Comparison of ENCODE assay signal across 15 cellular contexts in genomic region chr3:48409291-48410201, GRCh38. TPM values are rescaled to one million over a fixed set of nuclear protein-coding genes. Genes with fewer than 3 reads are reported as not detected.
DNase-seq lines count a peak whose midpoint lies in the region; ATAC-seq and TF ChIP-seq lines count a peak whose summit lies in the region.
"Had no signal": no experiment of that assay in that cellular context is flagged by ENCODE, and none has a peak within 500 bp of the region (broad histone marks: within the 10 kb centered on the region; RNA-seq: fewer than 3 reads in every experiment).

No MANE protein-coding gene starts in this region.

- H3K27me3 Mint-ChIP-seq in activated naive CD8-positive, alpha-beta T cell treated with anti-CD3 and anti-CD28 coated beads, Interleukin-2, amount 10 ng/mL, durations not matched to agents 7 days and 5 days, result no peaks in the 10 kb centered on the region
- no peaks in the 10 kb centered on the region for H3K27me3 Mint-ChIP-seq in activated naive CD8-positive, alpha-beta T cell treated with anti-CD3 and anti-CD28 coated beads, Interleukin-2, amount 50 U/mL, for 24 hours
- no peaks in the 10 kb centered on the region for H3K27me3 Mint-ChIP-seq in type B pancreatic cell
- H3K27me3 Mint-ChIP-seq: progenitor cell of endocrine pancreas had no signal

- no peak for ATAC-seq in activated naive CD8-positive, alpha-beta T cell treated with anti-CD3 and anti-CD28 coated beads, Interleukin-2, amount 10 ng/mL, durations not matched to agents 7 days and 5 days (ENCODE audit: low read depth)
- no peak for ATAC-seq in activated naive CD8-positive, alpha-beta T cell treated with anti-CD3 and anti-CD28 coated beads, Interleukin-2, amount 50 U/mL, for 24 hours
- no peak for ATAC-seq in GM18868 (IDR thresholded peaks at IDR 0.05; ENCODE audit: unreplicated experiment)

- H3K4me3 Mint-ChIP-seq in activated naive CD8-positive, alpha-beta T cell treated with anti-CD3 and anti-CD28 coated beads, Interleukin-2, amount 10 ng/mL, durations not matched to agents 7 days and 5 days, result no peak overlapping the region
- H3K4me3 Mint-ChIP-seq in activated naive CD8-positive, alpha-beta T cell treated with anti-CD3 and anti-CD28 coated beads, Interleukin-2, amount 50 U/mL, for 24 hours, result no peak overlapping the region
- no peak overlapping the region for H3K4me3 Mint-ChIP-seq in type B pancreatic cell

- DNase-seq in activated naive CD8-positive, alpha-beta T cell treated with anti-CD3 and anti-CD28 coated beads, Interleukin-2, amount 10 ng/mL, durations not matched to agents 7 days and 5 days, result peak; percentile 25
- no peak for DNase-seq in activated naive CD8-positive, alpha-beta T cell treated with anti-CD3 and anti-CD28 coated beads, Interleukin-2, amount 50 U/mL, for 24 hours
- DNase-seq in colonic mucosa, result peak; percentile 12
- peak; percentile 86 for DNase-seq in mesenteric fat pad (ENCODE audit: low spot score)
- peak; percentile 65 for DNase-seq in type B pancreatic cell (ENCODE audit: extremely low spot score, unreplicated experiment)
- DNase-seq in NCI-H446 treated with DMSO at 0.1 percent for 48 hours (lab: John Stamatoyannopoulos, UW), result no peak
- no peak for DNase-seq in pons (ENCODE audit: low spot score)
- DNase-seq: activated T-cell treated with anti-CD3 and anti-CD28 coated beads for 4 hours, DMS53, Kasumi-1, NCI-H187, SHP77 treated with DMSO at 0.1 percent for 48 hours had no signal

- no peak overlapping the region for H3K27ac Mint-ChIP-seq in activated naive CD8-positive, alpha-beta T cell treated with anti-CD3 and anti-CD28 coated beads, Interleukin-2, amount 10 ng/mL, durations not matched to agents 7 days and 5 days
- no peak overlapping the region for H3K27ac Mint-ChIP-seq in activated naive CD8-positive, alpha-beta T cell treated with anti-CD3 and anti-CD28 coated beads, Interleukin-2, amount 50 U/mL, for 24 hours
- no peak overlapping the region for H3K27ac Mint-ChIP-seq in type B pancreatic cell
- H3K27ac Mint-ChIP-seq: progenitor cell of endocrine pancreas had no signal

- no peaks in the 10 kb centered on the region for H3K27me3 ChIP-seq in colonic mucosa

- H3K4me1 ChIP-seq in colonic mucosa, result no peaks in the 10 kb centered on the region

- TF ChIP-seq CTCF in colonic mucosa (IDR thresholded peaks at IDR 0.05) (no peak), type B pancreatic cell (conservative IDR thresholded peaks at IDR 0.05) (no peak)

- H3K27ac ChIP-seq in colonic mucosa, result no peak overlapping the region
- H3K27ac ChIP-seq: epithelial cell of prostate had no signal

- POLR2A ChIA-PET in activated naive CD8-positive, alpha-beta T cell treated with anti-CD3 and anti-CD28 coated beads, Interleukin-2, amount 10 ng/mL, durations not matched to agents 7 days and 5 days (lab: Charles Lee), result no interaction called here

- intact Hi-C loops in colonic mucosa (cut with DNase I), result loop anchor here (10.0 kb wide), 1 partner anchor 135 kb away; no protein-coding TSS in a partner anchor

- no peaks in the 10 kb centered on the region for H3K9me3 ChIP-seq in colonic mucosa

- no peak overlapping the region for H3K4me3 ChIP-seq in colonic mucosa

- H3K36me3 ChIP-seq in colonic mucosa, result peaks cover 14% of the 10 kb centered on the region

- no peaks in the 10 kb centered on the region for H3K36me3 Mint-ChIP-seq in activated naive CD8-positive, alpha-beta T cell treated with anti-CD3 and anti-CD28 coated beads, Interleukin-2, amount 10 ng/mL, durations not matched to agents 7 days and 5 days
- no peaks in the 10 kb centered on the region for H3K36me3 Mint-ChIP-seq in activated naive CD8-positive, alpha-beta T cell treated with anti-CD3 and anti-CD28 coated beads, Interleukin-2, amount 50 U/mL, for 24 hours (ENCODE audit: low read depth)
- peaks cover 20% of the 10 kb centered on the region for H3K36me3 Mint-ChIP-seq in type B pancreatic cell

- H3K9ac ChIP-seq in colonic mucosa (ENCODE audit: low read depth in 2 of 2, low read length in 2 of 2), result no peak overlapping the region

- H3K4me1 Mint-ChIP-seq in activated naive CD8-positive, alpha-beta T cell treated with anti-CD3 and anti-CD28 coated beads, Interleukin-2, amount 10 ng/mL, durations not matched to agents 7 days and 5 days, result no peaks in the 10 kb centered on the region
- no peaks in the 10 kb centered on the region for H3K4me1 Mint-ChIP-seq in activated naive CD8-positive, alpha-beta T cell treated with anti-CD3 and anti-CD28 coated beads, Interleukin-2, amount 50 U/mL, for 24 hours
- H3K4me1 Mint-ChIP-seq in type B pancreatic cell (ENCODE audit: unreplicated experiment), result no peaks in the 10 kb centered on the region

- H3K9me3 Mint-ChIP-seq in activated naive CD8-positive, alpha-beta T cell treated with anti-CD3 and anti-CD28 coated beads, Interleukin-2, amount 10 ng/mL, durations not matched to agents 7 days and 5 days, result no peaks in the 10 kb centered on the region
- no peaks in the 10 kb centered on the region for H3K9me3 Mint-ChIP-seq in activated naive CD8-positive, alpha-beta T cell treated with anti-CD3 and anti-CD28 coated beads, Interleukin-2, amount 50 U/mL, for 24 hours
- H3K9me3 Mint-ChIP-seq in type B pancreatic cell, result no peaks in the 10 kb centered on the region

RNA-seq across cellular contexts. Expression of gene PLXNB1, which starts 20.3 kb away (rescaled TPM):
- total RNA-seq in activated naive CD8-positive, alpha-beta T cell treated with anti-CD3 and anti-CD28 coated beads, Interleukin-2, amount 10 ng/mL, durations not matched to agents 7 days and 5 days, result 1 to 10 TPM; 4.5 to 6.2 TPM
- total RNA-seq in colonic mucosa, result 100 to 1,000 TPM in 1 of 2 donors, 10 to 100 TPM in 1; 70.6 to 131 TPM
- total RNA-seq in mesenteric fat pad, result 40.0 TPM
- total RNA-seq in type B pancreatic cell (ENCODE audit: low replicate concordance), result 212 and 367 TPM in 2 replicates

RNA-seq across cellular contexts. Expression of gene CCDC51, which starts 30.4 kb away (rescaled TPM):
- total RNA-seq in activated naive CD8-positive, alpha-beta T cell treated with anti-CD3 and anti-CD28 coated beads, Interleukin-2, amount 10 ng/mL, durations not matched to agents 7 days and 5 days, result 10 to 100 TPM; 11.5 to 12.2 TPM
- total RNA-seq in colonic mucosa (10 to 100 TPM; 11.8 to 21.5 TPM), mesenteric fat pad (11.6 TPM), type B pancreatic cell (ENCODE audit: low replicate concordance) (15.0 and 25.7 TPM in 2 replicates)

RNA-seq across cellular contexts. Expression of gene TMA7, which starts 30.5 kb away (rescaled TPM):
- total RNA-seq in activated naive CD8-positive, alpha-beta T cell treated with anti-CD3 and anti-CD28 coated beads, Interleukin-2, amount 10 ng/mL, durations not matched to agents 7 days and 5 days, result 100 to 1,000 TPM; 260 to 263 TPM
- total RNA-seq in colonic mucosa (100 to 1,000 TPM; 185 to 259 TPM), mesenteric fat pad (144 TPM), type B pancreatic cell (ENCODE audit: low replicate concordance) (268 and 281 TPM in 2 replicates)

RNA-seq across cellular contexts. Expression of gene ATRIP, which starts 37.0 kb away (rescaled TPM):
- 10 to 100 TPM; 17.0 to 19.9 TPM for total RNA-seq in activated naive CD8-positive, alpha-beta T cell treated with anti-CD3 and anti-CD28 coated beads, Interleukin-2, amount 10 ng/mL, durations not matched to agents 7 days and 5 days
- total RNA-seq in colonic mucosa (1 to 10 TPM; 3.2 to 8.6 TPM), mesenteric fat pad (7.2 TPM), type B pancreatic cell (ENCODE audit: low replicate concordance) (9.3 and 16.0 TPM in 2 replicates)

RNA-seq across cellular contexts. Expression of gene FBXW12, which starts 37.5 kb away (rescaled TPM):
- not detected for total RNA-seq in activated naive CD8-positive, alpha-beta T cell treated with anti-CD3 and anti-CD28 coated beads, Interleukin-2, amount 10 ng/mL, durations not matched to agents 7 days and 5 days
- not detected for total RNA-seq in colonic mucosa
- not detected for total RNA-seq in mesenteric fat pad
- not detected in 2 replicates for total RNA-seq in type B pancreatic cell (ENCODE audit: low replicate concordance)

Comparison
In these comparisons a context has a peak if more than half of its experiments do, and no peak if none do; other contexts are left out.
1. DNase-seq: peak in activated naive CD8-positive, alpha-beta T cell treated with anti-CD3 and anti-CD28 coated beads, Interleukin-2, amount 10 ng/mL, durations not matched to agents 7 days and 5 days (single experiment), colonic mucosa (single experiment), mesenteric fat pad (single experiment) and type B pancreatic cell (single experiment); none in activated naive CD8-positive, alpha-beta T cell treated with anti-CD3 and anti-CD28 coated beads, Interleukin-2, amount 50 U/mL, for 24 hours (single experiment), NCI-H446 treated with DMSO at 0.1 percent for 48 hours (single experiment) and pons (single experiment).